ENCODE assay signal across 1 cellular context in genomic region chr15:40763801-40764765, GRCh38.
TF ChIP-seq lines count a peak whose summit lies in the region.

TSS of gene GCHFR (plus strand) at chr15:40764068. CDS start at chr15:40764181, 113 bp downstream.

TF ChIP-seq in SK-N-SH, 30 proteins besides CTCF, POLR2A, EP300 and RAD21 (continued from another document):
- no peak for TF ChIP-seq POLR2AphosphoS5 (IDR thresholded peaks at IDR 0.05; ENCODE audit: low read depth, low read length)
- TF ChIP-seq, protein P1, sequence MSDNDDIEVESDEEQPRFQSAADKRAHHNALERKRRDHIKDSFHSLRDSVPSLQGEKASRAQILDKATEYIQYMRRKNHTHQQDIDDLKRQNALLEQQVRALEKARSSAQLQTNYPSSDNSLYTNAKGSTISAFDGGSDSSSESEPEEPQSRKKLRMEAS (IDR thresholded peaks at IDR 0.05; ENCODE audit: low read depth): no peak
